1 cellular context compared by ENCODE assay signal in genomic region chr13:110447801-110448200, GRCh38.
TF ChIP-seq lines count a peak whose summit lies in the region.

No MANE protein-coding gene starts in this region.

TF ChIP-seq in GM23338, 12 proteins besides CTCF, POLR2A, EP300 and RAD21 (continued from another document):
- TF ChIP-seq REST (IDR thresholded peaks at IDR 0.05; ENCODE audit: unreplicated experiment): no peak
TF ChIP-seq in GM23338: peak in this region for 0.
